ENCODE assay signal across 1 cellular context in the genomic region with DNA sequence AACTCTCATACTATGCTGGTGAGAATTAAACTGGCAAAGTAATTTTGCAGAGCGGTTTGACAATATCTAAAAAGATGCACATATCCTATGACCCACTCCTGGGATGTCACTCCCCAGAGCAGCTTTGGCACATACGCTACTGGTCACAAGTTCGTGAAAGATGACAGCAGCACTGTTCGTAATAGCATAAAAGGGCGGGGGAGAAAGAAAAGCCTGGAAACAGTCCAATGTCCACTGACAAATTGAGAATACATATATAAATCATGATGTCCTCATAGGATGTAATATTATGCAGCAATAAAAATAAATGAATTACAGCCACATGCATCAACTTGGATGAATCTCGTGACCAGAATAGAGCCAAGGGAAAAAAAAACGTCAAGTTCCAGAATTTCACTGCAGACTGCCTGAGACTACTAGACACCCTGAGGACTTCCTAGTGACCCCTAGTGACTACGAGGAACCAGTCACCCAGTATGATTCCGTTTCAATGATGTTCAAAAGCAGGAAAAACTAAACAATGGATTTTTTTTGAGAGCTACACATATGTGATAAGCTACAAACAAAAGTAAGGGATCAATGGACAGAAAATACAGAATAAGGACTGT.
TF ChIP-seq lines count a peak whose summit lies in the region.

No MANE protein-coding gene starts in this region.

TF ChIP-seq in HepG2, 621 proteins besides CTCF, POLR2A, EP300 and RAD21:
- TF ChIP-seq SP4 (CRISPR knock-in tag; IDR thresholded peaks at IDR 0.05): no peak
- TF ChIP-seq, protein P1, sequence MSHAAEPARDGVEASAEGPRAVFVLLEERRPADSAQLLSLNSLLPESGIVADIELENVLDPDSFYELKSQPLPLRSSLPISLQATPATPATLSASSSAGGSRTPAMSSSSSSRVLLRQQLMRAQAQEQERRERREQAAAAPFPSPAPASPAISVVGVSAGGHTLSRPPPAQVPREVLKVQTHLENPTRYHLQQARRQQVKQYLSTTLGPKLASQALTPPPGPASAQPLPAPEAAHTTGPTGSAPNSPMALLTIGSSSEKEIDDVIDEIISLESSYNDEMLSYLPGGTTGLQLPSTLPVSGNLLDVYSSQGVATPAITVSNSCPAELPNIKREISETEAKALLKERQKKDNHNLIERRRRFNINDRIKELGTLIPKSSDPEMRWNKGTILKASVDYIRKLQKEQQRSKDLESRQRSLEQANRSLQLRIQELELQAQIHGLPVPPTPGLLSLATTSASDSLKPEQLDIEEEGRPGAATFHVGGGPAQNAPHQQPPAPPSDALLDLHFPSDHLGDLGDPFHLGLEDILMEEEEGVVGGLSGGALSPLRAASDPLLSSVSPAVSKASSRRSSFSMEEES (CRISPR knock-in tag; IDR thresholded peaks at IDR 0.05): no peak
- no peak for TF ChIP-seq ZNF512B (CRISPR knock-in tag; IDR thresholded peaks at IDR 0.05; ENCODE audit: borderline replicate concordance)
- TF ChIP-seq, protein P2, sequence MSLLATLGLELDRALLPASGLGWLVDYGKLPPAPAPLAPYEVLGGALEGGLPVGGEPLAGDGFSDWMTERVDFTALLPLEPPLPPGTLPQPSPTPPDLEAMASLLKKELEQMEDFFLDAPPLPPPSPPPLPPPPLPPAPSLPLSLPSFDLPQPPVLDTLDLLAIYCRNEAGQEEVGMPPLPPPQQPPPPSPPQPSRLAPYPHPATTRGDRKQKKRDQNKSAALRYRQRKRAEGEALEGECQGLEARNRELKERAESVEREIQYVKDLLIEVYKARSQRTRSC (CRISPR knock-in tag; IDR thresholded peaks at IDR 0.05; ENCODE audit: low read depth): no peak
- no peak for TF ChIP-seq MATR3 (CRISPR knock-in tag; IDR thresholded peaks at IDR 0.05)
